In the genomic region with DNA sequence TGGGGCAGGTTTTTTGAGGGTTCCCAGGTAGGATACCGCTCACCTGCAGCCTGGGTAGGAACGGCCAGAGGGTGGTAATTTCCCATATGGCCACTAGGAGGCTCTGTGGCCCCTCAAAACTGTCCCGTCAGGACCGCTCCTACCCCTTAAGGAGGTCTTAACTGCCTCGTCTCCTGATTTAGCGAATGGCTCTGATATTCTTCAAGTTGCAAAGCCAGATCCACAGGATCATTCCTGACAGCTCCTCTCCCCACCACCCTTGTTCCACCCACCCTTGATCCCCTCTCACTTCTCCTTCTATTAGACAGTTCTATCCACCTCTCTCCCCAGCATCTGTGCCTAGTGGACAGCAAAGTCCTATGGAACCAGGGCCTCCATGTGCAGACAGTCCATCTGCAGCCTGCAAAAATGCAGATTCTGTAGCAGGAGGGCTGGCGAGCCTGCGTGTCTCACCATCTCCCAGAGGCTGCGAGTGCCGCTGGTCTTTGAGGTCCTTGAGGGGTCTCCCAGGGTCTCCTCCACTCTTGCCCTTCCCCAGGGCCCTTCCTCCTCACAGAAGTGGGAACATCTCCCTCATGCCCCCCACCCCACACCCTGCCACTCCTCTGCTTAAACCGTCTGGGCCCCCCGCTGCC, we compare ENCODE assay signal across 8 cellular contexts. TPM values are rescaled to one million over a fixed set of nuclear protein-coding genes. Genes with fewer than 3 reads are reported as not detected.
DNase-seq lines count a peak whose midpoint lies in the region; ATAC-seq, FAIRE-seq and TF ChIP-seq lines count a peak whose summit lies in the region.

No MANE protein-coding gene starts in this region.

- H3K4me2 ChIP-seq in HCT116 (ENCODE audit: low read length) (no peak overlapping the region), H1 (ENCODE audit: insufficient read depth in 1 of 2, low read depth in 2 of 2, low read length in 2 of 2) (no peak overlapping the region)

- H3K36me3 Mint-ChIP-seq in activated CD4-positive, alpha-beta memory T cell treated with anti-CD3 and anti-CD28 coated beads, Interleukin-2, amount 10 ng/mL, durations not matched to agents 7 days and 5 days (ENCODE audit: low read depth): no peaks in the 10 kb centered on the region
- H3K36me3 Mint-ChIP-seq in memory B cell: peaks cover 20% of the 10 kb centered on the region

- H2AK5ac ChIP-seq in H1 (ENCODE audit: low read depth, low read length): no peak overlapping the region

- H3K4me3 ChIP-seq in HCT116 (replicated peaks in 1 of 2; ENCODE audit: low read depth in 1 of 2, low read length in 2 of 2): no peak overlapping the region
- no peak overlapping the region for H3K4me3 ChIP-seq in H1 (ENCODE audit: extremely low read depth in 1 of 4, insufficient read depth in 2 of 4, low read depth in 3 of 4, low read length in 4 of 4)

- H3K9me3 ChIP-seq in HCT116 (ENCODE audit: control insufficient read depth in 1 of 2, insufficient read depth in 1 of 2, low read depth in 1 of 2, low read length in 2 of 2) (no peaks in the 10 kb centered on the region), H1 (ENCODE audit: insufficient read depth in 2 of 2, low read depth in 1 of 2, low read length in 1 of 2) (no peaks in the 10 kb centered on the region)

- H3K27me3 ChIP-seq in HCT116 (ENCODE audit: insufficient read depth, low read length) (peaks cover 14% of the 10 kb centered on the region; the same call in 1 of the 2 replicates), H1 (replicated peaks in 1 of 4; ENCODE audit: control insufficient read depth in 3 of 4, extremely low read depth in 1 of 4, insufficient read depth in 3 of 4, low read length in 3 of 4) (no peaks in the 10 kb centered on the region)

- TF ChIP-seq POLR2A in HCT116 (IDR thresholded peaks at IDR 0.05; ENCODE audit: borderline replicate concordance, extremely low read depth, insufficient read depth, insufficient read length): no peak
- no peak for TF ChIP-seq POLR2A in H1 (IDR thresholded peaks at IDR 0.05; ENCODE audit: control extremely low read depth in 1 of 2, low read depth in 2 of 2, low read length in 2 of 2)

- H3K9ac ChIP-seq in HCT116 (ENCODE audit: low read length) (no peak overlapping the region), H1 (replicated peaks in 1 of 4; ENCODE audit: extremely low read depth in 1 of 4, low read depth in 3 of 4, low read length in 3 of 4) (no peak overlapping the region)

- no peaks in the 10 kb centered on the region for H3K36me3 ChIP-seq in HCT116 (ENCODE audit: control insufficient read depth in 1 of 2, insufficient read depth in 2 of 2, low read length in 2 of 2)
- H3K36me3 ChIP-seq in H1 (ENCODE audit: control insufficient read depth in 2 of 4, insufficient read depth in 4 of 4, low read length in 3 of 4): peaks cover 3 to 8% (median 4%) of the 10 kb centered on the region in 4 experiments; a peak in 5 of 8 replicates

- no peak overlapping the region for H3K4me3 Mint-ChIP-seq in activated CD4-positive, alpha-beta memory T cell treated with anti-CD3 and anti-CD28 coated beads, Interleukin-2, amount 10 ng/mL, durations not matched to agents 7 days and 5 days
- H3K4me3 Mint-ChIP-seq in memory B cell: no peak overlapping the region

- peaks cover 2% of the 10 kb centered on the region for H3K27me3 Mint-ChIP-seq in activated CD4-positive, alpha-beta memory T cell treated with anti-CD3 and anti-CD28 coated beads, Interleukin-2, amount 10 ng/mL, durations not matched to agents 7 days and 5 days
- H3K27me3 Mint-ChIP-seq in memory B cell: no peaks in the 10 kb centered on the region

- DNase-seq in ELR (ENCODE audit: low read depth) (peak; percentile 57), HCT116 (ENCODE audit: low read depth, low spot score) (peak; percentile 23), NCI-H2227 (lab: John Stamatoyannopoulos, UW; ENCODE audit: unreplicated experiment) (peak; percentile 30), H1 (ENCODE audit: low read depth in 1 of 2, low spot score in 2 of 2) (peak; percentile 53 to 84), memory B cell (ENCODE audit: low spot score in 2 of 2) (peak; percentile 67 to 68), GF-D8 (lab: John Stamatoyannopoulos, UW) (no peak)
- DNase-seq in activated CD4-positive, alpha-beta memory T cell treated with anti-CD3 and anti-CD28 coated beads, Interleukin-2, amount 10 ng/mL, durations not matched to agents 7 days and 5 days: peak; percentile 60
- peak; percentile 25 to 27 for DNase-seq in stimulated activated CD8-positive, alpha-beta memory T cell treated with anti-CD3 and anti-CD28 coated beads, Interleukin-4, amount 100 ng/mL, for 1 hour (ENCODE audit: low read depth in 2 of 2, low spot score in 1 of 2)

- no peak overlapping the region for H3K14ac ChIP-seq in H1 (ENCODE audit: insufficient read length)

- H4K91ac ChIP-seq in H1 (replicated peaks; ENCODE audit: insufficient read length, low read length): no peak overlapping the region

- H3K18ac ChIP-seq in H1 (ENCODE audit: extremely low read depth, low read length): no peak overlapping the region

- H3K27ac Mint-ChIP-seq in activated CD4-positive, alpha-beta memory T cell treated with anti-CD3 and anti-CD28 coated beads, Interleukin-2, amount 10 ng/mL, durations not matched to agents 7 days and 5 days: no peak overlapping the region
- H3K27ac Mint-ChIP-seq in memory B cell: no peak overlapping the region

- POLR2A ChIA-PET in HCT116 (lab: Charles Lee) (no interaction called here), H1 (lab: Charles Lee; ENCODE audit: partially characterized antibody) (no interaction called here)
- POLR2A ChIA-PET in activated CD4-positive, alpha-beta memory T cell treated with anti-CD3 and anti-CD28 coated beads, Interleukin-2, amount 10 ng/mL, durations not matched to agents 7 days and 5 days (lab: Charles Lee): interaction anchor here (0.9 to 1.2 kb wide), 3 partner anchors 32 to 35 kb away, joined by 3 to 5 read pairs (median 5); a partner anchor contains a TSS

- H3K23me2 ChIP-seq in H1 (ENCODE audit: low read depth, low read length): no peaks in the 10 kb centered on the region

- CTCF ChIA-PET in HCT116 (lab: Charles Lee): interaction anchor here (0.7 to 3.3 kb wide), 5 partner anchors 12 to 527 kb away, joined by 3 to 22 read pairs (median 3); no protein-coding TSS in a partner anchor
- CTCF ChIA-PET in activated CD4-positive, alpha-beta memory T cell treated with anti-CD3 and anti-CD28 coated beads, Interleukin-2, amount 10 ng/mL, durations not matched to agents 7 days and 5 days (lab: Charles Lee): interaction anchor here (0.7 to 2.3 kb wide), 13 partner anchors 11 to 1052 kb away, joined by 3 to 12 read pairs (median 5); a partner anchor contains a TSS
- CTCF ChIA-PET in H1 (lab: Charles Lee; ENCODE audit: partially characterized antibody): interaction anchor here (0.6 to 4.8 kb wide), 47 partner anchors 11 to 1024 kb away, joined by 3 to 28 read pairs (median 4); no protein-coding TSS in a partner anchor

- H4K8ac ChIP-seq in H1 (ENCODE audit: extremely low read depth, insufficient read depth, low read length): no peak overlapping the region

- H3K9me2 ChIP-seq in HCT116 (ENCODE audit: insufficient read depth): no peaks in the 10 kb centered on the region

- H4K5ac ChIP-seq in H1 (ENCODE audit: insufficient read length, low read depth, low read length): no peak overlapping the region

- ATAC-seq in HCT116: peak; percentile 95
- peak; percentile 89 for ATAC-seq in memory B cell (ENCODE audit: low read depth)

- H4K20me1 ChIP-seq in HCT116 (ENCODE audit: insufficient read depth): no peaks in the 10 kb centered on the region
- peaks cover 3 to 10% of the 10 kb centered on the region in 2 experiments for H4K20me1 ChIP-seq in H1 (replicated peaks in 1 of 2; ENCODE audit: control insufficient read depth in 1 of 2, insufficient read depth in 2 of 2, low read length in 2 of 2)

- TF ChIP-seq RAD21 in HCT116 (IDR thresholded peaks at IDR 0.05; ENCODE audit: low read depth) (peak; percentile 85), H1 (IDR thresholded peaks at IDR 0.05 in 1 of 2, conservative IDR thresholded peaks at IDR 0.05 in 1 of 2; ENCODE audit: low read depth in 2 of 2, low read length in 2 of 2) (peak; percentile 94 to 96)

- H3K79me1 ChIP-seq in H1 (ENCODE audit: low read depth, low read length): no peaks in the 10 kb centered on the region

- no peak overlapping the region for H2AFZ ChIP-seq in HCT116 (ENCODE audit: low read depth, low read length, poor library complexity, severe bottlenecking)
- no peak overlapping the region for H2AFZ ChIP-seq in H1 (ENCODE audit: low read length)

- no peak overlapping the region for H3K4ac ChIP-seq in H1 (replicated peaks; ENCODE audit: insufficient read length, low read depth, low read length)

- RAD21 ChIA-PET in HCT116 (lab: Charles Lee; ENCODE audit: low non-redundant PET in 1 of 2, low total read pairs in 2 of 2, uncharacterized antibody in 2 of 2, unreplicated experiment in 2 of 2): interaction anchor here in 1 of 2 experiments (0.6 kb wide), 1 partner anchor 285 kb away, joined by 3 read pairs; no protein-coding TSS in a partner anchor

- no peaks in the 10 kb centered on the region for H3K79me2 ChIP-seq in HCT116 (ENCODE audit: insufficient read depth, low read length)
- no peaks in the 10 kb centered on the region for H3K79me2 ChIP-seq in H1 (ENCODE audit: control insufficient read depth in 1 of 2, insufficient read depth in 2 of 2, low read length in 2 of 2)

- no peak overlapping the region for H3K23ac ChIP-seq in H1 (ENCODE audit: insufficient read length)

- no peak overlapping the region for H2BK5ac ChIP-seq in H1 (ENCODE audit: low read depth, low read length)

- H2BK15ac ChIP-seq in H1 (ENCODE audit: low read length): no peak overlapping the region

- no peak for TF ChIP-seq EP300 in H1 (IDR thresholded peaks at IDR 0.05; ENCODE audit: borderline replicate concordance in 1 of 2, low read depth in 2 of 2, low read length in 2 of 2)

- BruUV-seq in HCT116 (replicated peaks; lab: Mats Ljungman, UMichigan): no TSS peak

- intact Hi-C loops in HCT116 (cut with micrococcal nuclease): loop anchor here (1.0 to 5.0 kb wide), 3 partner anchors 373 to 525 kb away; no protein-coding TSS in a partner anchor

- WGBS in H1 (ENCODE audit: extremely low coverage in 1 of 2, insufficient coverage in 1 of 2, insufficient read length in 1 of 2, insufficient replicate concordance in 2 of 2, low coverage in 1 of 2, low lambda C conversion rate in 2 of 2, missing lambda C conversion rate in 1 of 2), 2 experiments: 52% methylated on average over 10 of the region's 12 CpGs; no CpG with 5 or more reads in 1 of the 2 experiments

- H2BK12ac ChIP-seq in H1 (ENCODE audit: low read depth, low read length): no peak overlapping the region

- H3K27ac ChIP-seq in HCT116 (ENCODE audit: low read depth, low read length) (no peak overlapping the region), H1 (ENCODE audit: low read depth, low read length) (no peak overlapping the region)

- no peaks in the 10 kb centered on the region for H3K4me1 ChIP-seq in HCT116 (ENCODE audit: control insufficient read depth in 1 of 2, insufficient read depth in 2 of 2, low read length in 2 of 2)
- H3K4me1 ChIP-seq in H1 (replicated peaks in 1 of 4; ENCODE audit: control insufficient read depth in 3 of 4, insufficient read depth in 4 of 4, low read length in 3 of 4): peaks cover 0 to 4% (median 2%) of the 10 kb centered on the region in 4 experiments; a peak in 3 of 7 replicates

- peaks cover 11% of the 10 kb centered on the region for H3K4me1 Mint-ChIP-seq in activated CD4-positive, alpha-beta memory T cell treated with anti-CD3 and anti-CD28 coated beads, Interleukin-2, amount 10 ng/mL, durations not matched to agents 7 days and 5 days
- peaks cover 26% of the 10 kb centered on the region for H3K4me1 Mint-ChIP-seq in memory B cell

- TF ChIP-seq CTCF in HCT116 (IDR thresholded peaks at IDR 0.05 in 2 of 3, conservative IDR thresholded peaks at IDR 0.05 in 1 of 3; ENCODE audit: borderline replicate concordance in 1 of 3, insufficient read depth in 1 of 3, low read depth in 2 of 3, low read length in 2 of 3) (peak; percentile 65 to 85 (median 77); a peak in 5 of 6 replicates), H1 (IDR thresholded peaks at IDR 0.05; ENCODE audit: control extremely low read depth in 1 of 3, insufficient read depth in 1 of 3, low read depth in 1 of 3, low read length in 3 of 3) (peak; percentile 87 to 96 (median 91))

- H3K9me3 Mint-ChIP-seq in activated CD4-positive, alpha-beta memory T cell treated with anti-CD3 and anti-CD28 coated beads, Interleukin-2, amount 10 ng/mL, durations not matched to agents 7 days and 5 days: no peaks in the 10 kb centered on the region
- H3K9me3 Mint-ChIP-seq in memory B cell: no peaks in the 10 kb centered on the region

- FAIRE-seq in H1 (lab: Jason Lieb, UNC): peak; percentile 97

- no peak overlapping the region for H2BK120ac ChIP-seq in H1 (replicated peaks; ENCODE audit: low read depth, low read length)

- no peak overlapping the region for H3K56ac ChIP-seq in H1 (replicated peaks; ENCODE audit: insufficient read length, low read depth, low read length)

- no peak overlapping the region for H2BK20ac ChIP-seq in H1 (ENCODE audit: low read length)

RNA-seq across cellular contexts. Expression of a gene that starts 34.3 kb away (rescaled TPM):
- total RNA-seq in HCT116 (2021; ENCODE audit: unreplicated experiment): not detected
- polyA plus RNA-seq in HCT116 (2012): not detected in 2 replicates
- 10 to 100 TPM; 51.9 to 57.7 TPM for total RNA-seq in activated CD4-positive, alpha-beta memory T cell treated with anti-CD3 and anti-CD28 coated beads, Interleukin-2, amount 10 ng/mL, durations not matched to agents 7 days and 5 days
- not detected in 2 replicates for total RNA-seq in H1 (2021; fragmentation: NEBNext Ultra II Directional; extraction: Animal tissue kit (Norgen Biotek cat#: 25700))
- not detected in 2 replicates for polyA plus RNA-seq in H1 (2011; rRNA removed)
- not detected for polyA plus RNA-seq in H1 (2011; cell fraction: cytosol; rRNA removed)
- polyA plus RNA-seq in H1 (2011; cell fraction: nucleus; rRNA removed): not detected
- polyA plus RNA-seq in H1 (2012, experiment 1 of 2): not detected in 4 replicates
- polyA plus RNA-seq in H1 (2012, experiment 2 of 2): not detected
- polyA plus RNA-seq in H1 (2013, experiment 1 of 2): not detected
- polyA plus RNA-seq in H1 (2013, experiment 2 of 2): not detected
- polyA minus RNA-seq in H1 (2011; rRNA and poly(A)+ RNA removed): not detected in 2 replicates
- polyA minus RNA-seq in H1 (2011; cell fraction: cytosol; rRNA and poly(A)+ RNA removed): not detected
- not detected for polyA minus RNA-seq in H1 (2011; cell fraction: nucleus; rRNA and poly(A)+ RNA removed)

RNA-seq across cellular contexts. Expression of a gene that starts 55.3 kb away (rescaled TPM):
- total RNA-seq in HCT116 (2021; ENCODE audit: unreplicated experiment): 0.64 TPM
- polyA plus RNA-seq in HCT116 (2012): 1.1 and 2.3 TPM in 2 replicates
- total RNA-seq in activated CD4-positive, alpha-beta memory T cell treated with anti-CD3 and anti-CD28 coated beads, Interleukin-2, amount 10 ng/mL, durations not matched to agents 7 days and 5 days: 1 to 10 TPM in 1 of 2 experiments, under 1 TPM in 1; 0.76 to 1.3 TPM
- total RNA-seq in H1 (2021; fragmentation: NEBNext Ultra II Directional; extraction: Animal tissue kit (Norgen Biotek cat#: 25700)): 20.0 and 20.5 TPM in 2 replicates
- polyA plus RNA-seq in H1 (2011; rRNA removed): 12.7 and 18.1 TPM in 2 replicates
- polyA plus RNA-seq in H1 (2011; cell fraction: cytosol; rRNA removed): 10.3 TPM
- polyA plus RNA-seq in H1 (2011; cell fraction: nucleus; rRNA removed): 21.0 TPM
- polyA plus RNA-seq in H1 (2012, experiment 1 of 2): 3.8 to 11.4 TPM (median 10.2 TPM) in 4 replicates
- 7.9 TPM for polyA plus RNA-seq in H1 (2012, experiment 2 of 2)
- 17.9 TPM for polyA plus RNA-seq in H1 (2013, experiment 1 of 2)
- polyA plus RNA-seq in H1 (2013, experiment 2 of 2): 19.1 TPM
- polyA minus RNA-seq in H1 (2011; rRNA and poly(A)+ RNA removed): 5.6 and 6.0 TPM in 2 replicates
- polyA minus RNA-seq in H1 (2011; cell fraction: cytosol; rRNA and poly(A)+ RNA removed): 15.3 TPM
- 12.0 TPM for polyA minus RNA-seq in H1 (2011; cell fraction: nucleus; rRNA and poly(A)+ RNA removed)

Comparison
In these comparisons a context has a peak if more than half of its experiments do, and no peak if none do; other contexts are left out.
1. RNA of a gene that starts 34.3 kb away (total RNA-seq): 51.9 to 57.7 TPM in activated CD4-positive, alpha-beta memory T cell treated with anti-CD3 and anti-CD28 coated beads, Interleukin-2, amount 10 ng/mL, durations not matched to agents 7 days and 5 days; not detected in HCT116 (single experiment) and not detected in H1; every median in the first group is over 10 times any median in the second.